27 cellular contexts compared by ENCODE assay signal in the genomic region with DNA sequence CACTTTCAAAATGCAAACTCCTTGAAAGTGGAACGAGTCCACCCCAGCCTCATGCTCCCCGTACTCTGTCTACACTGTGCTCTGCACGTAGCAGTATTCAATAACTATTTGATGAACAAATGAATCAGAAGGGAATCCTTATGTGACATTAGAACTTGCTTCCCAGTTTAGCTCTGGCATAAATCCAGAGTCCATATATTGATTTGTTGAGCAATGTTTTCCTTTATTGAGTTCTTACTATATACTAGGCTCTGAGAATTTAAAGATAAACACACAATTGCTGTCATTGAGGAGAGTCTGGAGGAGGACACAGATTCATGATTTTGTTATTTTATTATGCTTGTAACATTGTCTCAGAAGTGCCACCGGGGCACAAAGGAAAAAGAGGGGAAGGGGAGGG.
DNase-seq lines count a peak whose midpoint lies in the region; ATAC-seq and TF ChIP-seq lines count a peak whose summit lies in the region.
"Had no signal": no experiment of that assay in that cellular context is flagged by ENCODE, and none has a peak within 500 bp of the region (broad histone marks: within the 10 kb centered on the region; RNA-seq: fewer than 3 reads in every experiment).

No MANE protein-coding gene starts in this region.

- H3K4me1 ChIP-seq in PC-3 (ENCODE audit: insufficient read depth, low read length): peaks cover 54% of the 10 kb centered on the region
- peaks cover 42 to 62% of the 10 kb centered on the region in 2 donors for H3K4me1 ChIP-seq in mucosa of rectum (ENCODE audit: control insufficient read depth in 2 of 2, insufficient read depth in 2 of 2, low read length in 2 of 2)
- peaks cover 18 to 58% (median 50%) of the 10 kb centered on the region in 4 donors for H3K4me1 ChIP-seq in transverse colon
- H3K4me1 ChIP-seq: gastroesophageal sphincter, neural progenitor cell, parathyroid adenoma had no signal

- H3K27ac ChIP-seq in PC-3 (ENCODE audit: low read length): peak overlapping the region; percentile 88
- H3K27ac ChIP-seq in mucosa of rectum (ENCODE audit: low read depth in 2 of 2, low read length in 2 of 2): peak overlapping the region; percentile 95 to 96
- peak overlapping the region; percentile 88 to 96 (median 90) for H3K27ac ChIP-seq in transverse colon
- H3K27ac ChIP-seq: dorsolateral prefrontal cortex, gastroesophageal sphincter, neural progenitor cell, parathyroid adenoma, RWPE1, SK-N-MC had no signal

- no peaks in the 10 kb centered on the region for H3K36me3 ChIP-seq in PC-3 (ENCODE audit: low read depth, low read length)
- no peaks in the 10 kb centered on the region for H3K36me3 ChIP-seq in mucosa of rectum (ENCODE audit: control insufficient read depth in 2 of 2, insufficient read depth in 2 of 2, low read length in 2 of 2)
- no peaks in the 10 kb centered on the region for H3K36me3 ChIP-seq in transverse colon
- H3K36me3 ChIP-seq: gastroesophageal sphincter, neural progenitor cell had no signal

- H3F3A ChIP-seq in PC-3 (ENCODE audit: low read length, unreplicated experiment): no peaks in the 10 kb centered on the region

- TF ChIP-seq CTCF in PC-3 (conservative IDR thresholded peaks at IDR 0.05; ENCODE audit: low read depth, low read length): no peak
- no peak for TF ChIP-seq CTCF in transverse colon (IDR thresholded peaks at IDR 0.05)

- WGBS in transverse colon (ENCODE audit: low coverage in 1 of 2), 2 donors: 51 to 55% methylated on average over 4 of the region's 4 CpGs

- no peaks in the 10 kb centered on the region for H4K20me1 ChIP-seq in PC-3 (ENCODE audit: low read length)

- peak overlapping the region; percentile 57 for H3K4me3 Mint-ChIP-seq in dendritic cell treated with granulocyte-macrophage colony-stimulating factor and Interleukin-4, amounts not matched to agents 40 ng/mL and 50 ng/mL, for 4 days
- H3K4me3 Mint-ChIP-seq: activated T-cell treated with anti-CD3 and anti-CD28 coated beads, Interleukin-2, amount 50 U/mL, for 72 hours; central memory CD8-positive, alpha-beta T cell; neural progenitor cell; stimulated activated naive CD8-positive, alpha-beta T cell treated with anti-CD3 and anti-CD28 coated beads, Interleukin-15, amount 100 ng/mL, for 72 hours had no signal

- POLR2A ChIA-PET in PC-3 (lab: Charles Lee; ENCODE audit: unreplicated experiment): interaction anchor here (0.6 kb wide), 1 partner anchor 816 kb away, joined by 7 read pairs; no protein-coding TSS in a partner anchor

- CTCF ChIA-PET in PC-3 (lab: Charles Lee): no interaction called here

- H3K9ac ChIP-seq in PC-3 (ENCODE audit: low read length): peak overlapping the region; percentile 57
- peak overlapping the region; percentile 63 to 85 for H3K9ac ChIP-seq in mucosa of rectum (ENCODE audit: low read depth in 1 of 2, low read length in 2 of 2)
- H3K9ac ChIP-seq: neural progenitor cell, parathyroid adenoma had no signal

- H3K79me2 ChIP-seq in PC-3 (ENCODE audit: low read length): 0 out of 2 replicates have a peak, but pooled peaks cover 3% of the 10 kb centered on the region
- H3K79me2 ChIP-seq: parathyroid adenoma had no signal

- peak overlapping the region; percentile 59 for H3K4me2 ChIP-seq in PC-3 (ENCODE audit: low read length)
- H3K4me2 ChIP-seq: neural progenitor cell had no signal

- in situ Hi-C loops in transverse colon (cut with MboI; ENCODE audit: low pct_ligation_motif_present in 1 of 4, low pct_unique_long_range_greater_than_20kb in 1 of 4, low sequenced_read_pairs in 3 of 4): no loop called here

- BruUV-seq in PC-3 (replicated peaks; lab: Mats Ljungman, UMichigan): no TSS peak

- intact Hi-C loops in PC-3 (cut with micrococcal nuclease) (no loop called here), transverse colon (cut with DNase I; ENCODE audit: low total_unique reads) (no loop called here)
- intact Hi-C loops in dendritic cell treated with granulocyte-macrophage colony-stimulating factor and Interleukin-4, amounts not matched to agents 40 ng/mL and 50 ng/mL, for 4 days (cut with micrococcal nuclease): no loop called here

- H3K9me3 ChIP-seq in PC-3 (ENCODE audit: low read length) (no peaks in the 10 kb centered on the region), mucosa of rectum (ENCODE audit: control insufficient read depth in 2 of 2, low read length in 2 of 2) (no peaks in the 10 kb centered on the region), transverse colon (no peaks in the 10 kb centered on the region)
- H3K9me3 ChIP-seq: gastroesophageal sphincter had no signal

- TF ChIP-seq POLR2A in transverse colon (IDR thresholded peaks at IDR 0.05): no peak

- no peak for TF ChIP-seq EP300 in transverse colon (IDR thresholded peaks at IDR 0.05; ENCODE audit: low read depth)

- H3K9me3 Mint-ChIP-seq in dendritic cell treated with granulocyte-macrophage colony-stimulating factor and Interleukin-4, amounts not matched to agents 40 ng/mL and 50 ng/mL, for 4 days: no peaks in the 10 kb centered on the region
- H3K9me3 Mint-ChIP-seq: activated T-cell treated with anti-CD3 and anti-CD28 coated beads, Interleukin-2, amount 50 U/mL, for 72 hours; central memory CD8-positive, alpha-beta T cell had no signal

- peaks cover 90% of the 10 kb centered on the region for H3K4me1 Mint-ChIP-seq in dendritic cell treated with granulocyte-macrophage colony-stimulating factor and Interleukin-4, amounts not matched to agents 40 ng/mL and 50 ng/mL, for 4 days (ENCODE audit: low read depth)
- H3K4me1 Mint-ChIP-seq: neural progenitor cell had no signal

- no peaks in the 10 kb centered on the region for H3K9me2 ChIP-seq in PC-3 (replicated peaks; ENCODE audit: low read length)

- peak overlapping the region; percentile 10; the same call in 1 of the 2 replicates for H2AFZ ChIP-seq in PC-3 (ENCODE audit: low read length)
- H2AFZ ChIP-seq: neural progenitor cell, parathyroid adenoma had no signal

- DNase-seq in PC-3 (peak; percentile 22), transverse colon (no peak), AG20443 (ENCODE audit: low spot score) (no peak)
- DNase-seq: activated CD4-positive, alpha-beta T cell treated with anti-CD3 and anti-CD28 coated beads, Interleukin-2, amount 50 U/mL, for 4 hours; activated naive CD4-positive, alpha-beta T cell; activated T-cell treated with anti-CD3 and anti-CD28 coated beads, Interleukin-2, amount 50 U/mL, for 72 hours; C1 segment of cervical spinal cord; DND-41; dorsolateral prefrontal cortex; GF-D8; hippocampal formation; IMR-90; NCI-H446 treated with DMSO at 0.1 percent for 48 hours; NCI-H774; stimulated activated CD4-positive, alpha-beta T cell treated with anti-CD3 and anti-CD28 coated beads, Interleukin-2, amount 100 ng/mL, for 24 hours; stimulated activated naive CD8-positive, alpha-beta T cell treated with anti-CD3 and anti-CD28 coated beads, Interleukin-15, amount 100 ng/mL, for 72 hours had no signal

- no peaks in the 10 kb centered on the region for H3K36me3 Mint-ChIP-seq in dendritic cell treated with granulocyte-macrophage colony-stimulating factor and Interleukin-4, amounts not matched to agents 40 ng/mL and 50 ng/mL, for 4 days (ENCODE audit: low read depth)
- H3K36me3 Mint-ChIP-seq: neural progenitor cell had no signal

- no peaks in the 10 kb centered on the region for H3K27me3 ChIP-seq in PC-3 (ENCODE audit: low read length)
- H3K27me3 ChIP-seq in mucosa of rectum (ENCODE audit: control insufficient read depth in 2 of 2, insufficient read depth in 2 of 2, low read length in 2 of 2): no peaks in the 10 kb centered on the region
- H3K27me3 ChIP-seq in transverse colon: no peaks in the 10 kb centered on the region
- H3K27me3 ChIP-seq: dorsolateral prefrontal cortex, neural progenitor cell had no signal

- H3K27me3 Mint-ChIP-seq in dendritic cell treated with granulocyte-macrophage colony-stimulating factor and Interleukin-4, amounts not matched to agents 40 ng/mL and 50 ng/mL, for 4 days: no peaks in the 10 kb centered on the region
- H3K27me3 Mint-ChIP-seq: central memory CD8-positive, alpha-beta T cell; stimulated activated naive CD8-positive, alpha-beta T cell treated with anti-CD3 and anti-CD28 coated beads, Interleukin-15, amount 100 ng/mL, for 72 hours had no signal

- H3K4me3 ChIP-seq in PC-3 (ENCODE audit: low read length) (peak overlapping the region; percentile 8; the same call in 1 of the 2 replicates), mucosa of rectum (ENCODE audit: low read length in 2 of 2) (peak overlapping the region; percentile 78 to 80), transverse colon (peak overlapping the region in 3 of 4 donors; percentile 28 to 56 (median 36))
- H3K4me3 ChIP-seq: dorsolateral prefrontal cortex, gastroesophageal sphincter, lung, neural progenitor cell, SK-N-MC had no signal

- ATAC-seq in PC-3 (no peak), HG02678 (IDR thresholded peaks at IDR 0.05; ENCODE audit: unreplicated experiment) (no peak), HG03196 (IDR thresholded peaks at IDR 0.05; ENCODE audit: unreplicated experiment) (no peak)
- ATAC-seq: activated T-cell treated with anti-CD3 and anti-CD28 coated beads, Interleukin-2, amount 50 U/mL, for 72 hours; gastroesophageal sphincter; stimulated activated naive CD8-positive, alpha-beta T cell treated with anti-CD3 and anti-CD28 coated beads, Interleukin-15, amount 100 ng/mL, for 72 hours had no signal

- peak overlapping the region; percentile 84 for H3K27ac Mint-ChIP-seq in dendritic cell treated with granulocyte-macrophage colony-stimulating factor and Interleukin-4, amounts not matched to agents 40 ng/mL and 50 ng/mL, for 4 days
- H3K27ac Mint-ChIP-seq: activated T-cell treated with anti-CD3 and anti-CD28 coated beads, Interleukin-2, amount 50 U/mL, for 72 hours had no signal

Comparison
In these comparisons a context has a peak if more than half of its experiments do, and no peak if none do; other contexts are left out.
1. H3K4me3 ChIP-seq: peak in every context shown above with its lines; median percentile 79 in mucosa of rectum; 36 in transverse colon; 8 in PC-3.